In the genomic region with DNA sequence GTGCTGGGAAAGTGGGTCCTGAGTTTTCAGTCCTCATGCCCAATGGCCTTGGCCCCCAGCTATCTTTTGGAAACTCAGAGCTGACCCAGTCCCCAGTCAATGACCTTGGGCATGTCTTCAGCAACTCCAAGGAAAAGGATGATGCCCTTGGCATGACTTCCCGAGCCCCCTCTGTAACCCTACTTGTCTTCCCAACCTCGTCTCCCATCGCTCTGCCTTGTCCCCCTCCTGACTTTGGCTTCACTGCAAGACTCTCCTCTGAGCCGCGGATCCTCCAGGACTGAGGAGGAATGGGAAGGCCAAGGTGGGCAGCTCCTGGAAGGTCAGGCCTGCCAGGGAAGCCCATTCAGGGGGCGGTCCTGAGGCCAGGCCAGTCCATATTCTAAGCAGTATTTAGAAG, we compare ENCODE assay signal across 1 cellular context.
TF ChIP-seq lines count a peak whose summit lies in the region.

No MANE protein-coding gene starts in this region.

TF ChIP-seq in H1, 55 proteins besides CTCF, POLR2A, EP300 and RAD21:
- TF ChIP-seq POU5F1 (IDR thresholded peaks at IDR 0.05; ENCODE audit: low read depth, low read length) (no peak), JUN (IDR thresholded peaks at IDR 0.05; ENCODE audit: low read depth, low read length) (no peak), MAFK (IDR thresholded peaks at IDR 0.05; ENCODE audit: low read depth, low read length) (no peak), RNF2 (IDR thresholded peaks at IDR 0.05; ENCODE audit: borderline replicate concordance, low read depth, low read length, missing control alignments, poor library complexity, severe bottlenecking) (no peak), JUND (IDR thresholded peaks at IDR 0.05; ENCODE audit: low read length) (no peak), RFX5 (IDR thresholded peaks at IDR 0.05; ENCODE audit: borderline replicate concordance, low read depth, low read length) (no peak), KDM4A (IDR thresholded peaks at IDR 0.05; ENCODE audit: low read depth, low read length, severe bottlenecking) (no peak), TCF12 (IDR thresholded peaks at IDR 0.05; ENCODE audit: low read depth, low read length) (no peak), KDM1A (IDR thresholded peaks at IDR 0.05; ENCODE audit: borderline replicate concordance, low read length) (no peak), TEAD4 (IDR thresholded peaks at IDR 0.05; ENCODE audit: low read depth, low read length) (no peak), RBBP5 (IDR thresholded peaks at IDR 0.05; ENCODE audit: borderline replicate concordance, low read depth, low read length) (no peak), CHD1 (IDR thresholded peaks at IDR 0.05; ENCODE audit: low read depth, low read length) (no peak), FOSL1 (IDR thresholded peaks at IDR 0.05; ENCODE audit: insufficient read depth, low read depth, low read length) (no peak)
TF ChIP-seq in H1: peak in this region for 0.
